Comparison of ENCODE assay signal across 10 cellular contexts in the genomic region with DNA sequence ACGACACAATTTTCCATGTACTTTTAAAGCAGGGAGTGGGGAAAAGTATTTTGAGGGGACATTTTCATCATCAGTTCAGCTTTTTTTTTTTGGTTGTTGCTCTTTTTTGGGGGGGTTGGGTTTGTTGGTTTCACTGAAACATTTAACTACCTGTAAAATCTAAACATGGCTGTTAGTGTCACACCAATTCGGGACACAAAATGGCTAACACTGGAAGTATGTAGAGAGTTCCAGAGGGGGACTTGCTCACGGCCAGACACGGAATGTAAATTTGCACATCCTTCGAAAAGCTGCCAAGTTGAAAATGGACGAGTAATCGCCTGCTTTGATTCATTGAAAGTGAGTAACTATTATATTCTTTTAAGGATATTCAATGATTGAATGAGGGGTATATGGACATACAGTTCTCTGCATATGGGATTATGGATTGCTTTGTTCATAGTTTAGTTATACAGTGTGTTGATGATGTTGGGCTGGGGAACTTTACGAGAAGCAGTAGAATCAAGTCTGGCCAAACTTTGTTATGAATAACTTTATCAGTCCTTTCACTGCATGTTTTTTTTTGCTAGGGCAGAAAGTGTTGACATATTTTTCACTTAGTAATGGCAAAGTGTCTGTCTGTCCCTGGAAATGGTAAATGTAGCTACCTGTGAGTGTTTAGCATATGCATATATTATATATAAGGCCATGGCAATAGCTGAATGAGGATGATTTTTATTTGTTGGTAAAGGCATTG. TPM values are rescaled to one million over a fixed set of nuclear protein-coding genes. Genes with fewer than 3 reads are reported as not detected.
A peak's percentile ranks its signal among the peaks of the same experiment; 100 is the strongest.
DNase-seq lines count a peak whose midpoint lies in the region; ATAC-seq and TF ChIP-seq lines count a peak whose summit lies in the region.
"Had no signal": no experiment of that assay in that cellular context is flagged by ENCODE, and none has a peak within 500 bp of the region (broad histone marks: within the 10 kb centered on the region; RNA-seq: fewer than 3 reads in every experiment).

No MANE protein-coding gene starts in this region.

- TF ChIP-seq CTCF in IMR-90 (conservative IDR thresholded peaks at IDR 0.05; ENCODE audit: low read depth, low read length) (no peak), MCF 10A (IDR thresholded peaks at IDR 0.05; ENCODE audit: unreplicated experiment) (no peak), neutrophil (IDR thresholded peaks at IDR 0.05) (no peak)

- no peak overlapping the region for H2BK15ac ChIP-seq in IMR-90 (ENCODE audit: low read depth, low read length)

- no peak overlapping the region for H2AK5ac ChIP-seq in IMR-90 (ENCODE audit: low read depth, low read length)

- H3K9me3 ChIP-seq in CD4-positive, CD25-positive, alpha-beta regulatory T cell (ENCODE audit: control insufficient read depth in 2 of 2, low read length in 2 of 2) = no peaks in the 10 kb centered on the region
- H3K9me3 ChIP-seq in IMR-90 (ENCODE audit: control insufficient read depth, insufficient read depth, low read length) (no peaks in the 10 kb centered on the region), neutrophil (no peaks in the 10 kb centered on the region)
- H3K9me3 ChIP-seq: SJCRH30 had no signal

- no peak for TF ChIP-seq RAD21 in IMR-90 (IDR thresholded peaks at IDR 0.05; ENCODE audit: low read length)

- H3K56ac ChIP-seq in IMR-90 (ENCODE audit: extremely low read depth, insufficient read depth, low read length) = no peak overlapping the region

- no peak overlapping the region for H2AFZ ChIP-seq in IMR-90 (replicated peaks; ENCODE audit: low read length, poor library complexity)

- H3K18ac ChIP-seq in IMR-90 (ENCODE audit: low read depth, low read length) = peak overlapping the region; percentile 37; the same call in 1 of the 2 replicates

- in situ Hi-C loops in IMR-90 (cut with MboI; ENCODE audit: low sequenced_read_pairs) = no loop called here

- H2AK9ac ChIP-seq in IMR-90 (replicated peaks; ENCODE audit: low read depth, low read length, poor library complexity) = no peak overlapping the region

- no TSS peak for BruUV-seq in IMR-90 (replicated peaks; lab: Mats Ljungman, UMichigan)
- no TSS peak for BruUV-seq in MCF 10A (replicated peaks; lab: Mats Ljungman, UMichigan)

- no peak overlapping the region for H4K91ac ChIP-seq in IMR-90 (ENCODE audit: insufficient read depth, low read depth, low read length)

- H3K36me3 Mint-ChIP-seq in CD4-positive, CD25-positive, alpha-beta regulatory T cell = peaks cover 33% of the 10 kb centered on the region
- H3K36me3 Mint-ChIP-seq in MCF 10A (ENCODE audit: insufficient read depth, unreplicated experiment) = peaks cover 35% of the 10 kb centered on the region

- CTCF ChIA-PET in IMR-90 (lab: Yijun Ruan, JAX) (no interaction called here), MCF 10A (lab: Yijun Ruan, JAX) (interaction anchor here (0.6 to 0.9 kb wide), 3 partner anchors 8 to 991 kb away, joined by 3 to 5 read pairs (median 4); no protein-coding TSS in a partner anchor)

- H3K27ac Mint-ChIP-seq in CD4-positive, CD25-positive, alpha-beta regulatory T cell = peak overlapping the region; percentile 74 to 95 (median 93)
- H3K27ac Mint-ChIP-seq in MCF 10A (ENCODE audit: low read depth, unreplicated experiment) = peak overlapping the region; percentile 86

- H3K36me3 ChIP-seq in CD4-positive, CD25-positive, alpha-beta regulatory T cell (ENCODE audit: control insufficient read depth, insufficient read depth, low read length) = peaks cover 29% of the 10 kb centered on the region
- H3K36me3 ChIP-seq in IMR-90 (ENCODE audit: control insufficient read depth, insufficient read depth, low read length) (peaks cover 3% of the 10 kb centered on the region), neutrophil (peaks cover 4% of the 10 kb centered on the region), H7 (replicated peaks; ENCODE audit: control insufficient read depth, insufficient read depth, low read length) (no peaks in the 10 kb centered on the region)
- H3K36me3 ChIP-seq: SJCRH30 had no signal

- peaks cover 54 to 94% (median 77%) of the 10 kb centered on the region in 4 donors for H3K4me1 Mint-ChIP-seq in CD4-positive, CD25-positive, alpha-beta regulatory T cell
- peaks cover 33% of the 10 kb centered on the region for H3K4me1 Mint-ChIP-seq in MCF 10A (ENCODE audit: insufficient read depth, unreplicated experiment)

- POLR2A ChIA-PET in IMR-90 (lab: Charles Lee; ENCODE audit: unreplicated experiment) (no interaction called here), MCF 10A (lab: Yijun Ruan, JAX) (interaction anchor here (0.6 to 9.1 kb wide), 19 partner anchors 9 to 998 kb away, joined by 3 to 156 read pairs (median 4); partner anchors contain the start of gene MBNL1)

- H3K9me3 Mint-ChIP-seq in CD4-positive, CD25-positive, alpha-beta regulatory T cell = no peaks in the 10 kb centered on the region
- H3K9me3 Mint-ChIP-seq in MCF 10A (ENCODE audit: unreplicated experiment) = no peaks in the 10 kb centered on the region

- H2BK20ac ChIP-seq in IMR-90 (ENCODE audit: low read depth, low read length) = no peak overlapping the region

- H3K27me3 ChIP-seq in CD4-positive, CD25-positive, alpha-beta regulatory T cell (ENCODE audit: control insufficient read depth, insufficient read depth, low read length) = no peaks in the 10 kb centered on the region
- H3K27me3 ChIP-seq in IMR-90 (ENCODE audit: control insufficient read depth, insufficient read depth, low read length) (no peaks in the 10 kb centered on the region), neutrophil (no peaks in the 10 kb centered on the region), H7 (ENCODE audit: control insufficient read depth, insufficient read depth, low read length) (no peaks in the 10 kb centered on the region)
- H3K27me3 ChIP-seq: SJCRH30 had no signal

- H3K4me2 ChIP-seq in IMR-90 (ENCODE audit: low read depth, low read length) = peak overlapping the region; percentile 98

- 0 out of 2 replicates have a peak overlapping the region, but pooled peaks have one; percentile 16 for H2BK120ac ChIP-seq in IMR-90 (ENCODE audit: low read depth, low read length)

- H3K4me3 ChIP-seq in CD4-positive, CD25-positive, alpha-beta regulatory T cell (ENCODE audit: low read depth, low read length) = peak overlapping the region; percentile 75
- peak overlapping the region; percentile 17; the same call in 1 of the 2 replicates for H3K4me3 ChIP-seq in IMR-90 (ENCODE audit: insufficient read depth, low read depth, low read length)
- no peak overlapping the region for H3K4me3 ChIP-seq in neutrophil (ENCODE audit: low read depth in 1 of 2, low read length in 1 of 2)
- no peak overlapping the region for H3K4me3 ChIP-seq in H7 (ENCODE audit: insufficient read depth, low read depth, low read length)

- peaks cover 51% of the 10 kb centered on the region for H4K20me1 ChIP-seq in IMR-90 (ENCODE audit: insufficient read depth, low read length)

- ATAC-seq in CD4-positive, CD25-positive, alpha-beta regulatory T cell (ENCODE audit: low read depth in 2 of 2) = no peak
- ATAC-seq in IMR-90 (ENCODE audit: low read depth) (no peak), HG03469 (IDR thresholded peaks at IDR 0.05; ENCODE audit: unreplicated experiment) (no peak), GM21528 (IDR thresholded peaks at IDR 0.05; ENCODE audit: low FRiP score, unreplicated experiment) (no peak)

- peak overlapping the region in 1 of 2 experiments; percentile 6; a peak in 1 of 4 replicates for H4K8ac ChIP-seq in IMR-90 (ENCODE audit: low read depth in 2 of 2, low read length in 2 of 2)

- H3K27me3 Mint-ChIP-seq in CD4-positive, CD25-positive, alpha-beta regulatory T cell = no peaks in the 10 kb centered on the region
- no peaks in the 10 kb centered on the region for H3K27me3 Mint-ChIP-seq in MCF 10A (ENCODE audit: insufficient read depth, unreplicated experiment)

- H4K5ac ChIP-seq in IMR-90 (ENCODE audit: low read depth, low read length) = no peak overlapping the region

- dilution Hi-C loops in IMR-90 (cut with HindIII; ENCODE audit: low sequenced_read_pairs, unreplicated experiment) = no loop called here

- no peak for TF ChIP-seq POLR2A in IMR-90 (IDR thresholded peaks at IDR 0.05; ENCODE audit: low read depth, low read length)

- peak overlapping the region; percentile 80 for H2BK5ac ChIP-seq in IMR-90 (ENCODE audit: low read depth, low read length, poor library complexity, severe bottlenecking)

- H3K27ac ChIP-seq in CD4-positive, CD25-positive, alpha-beta regulatory T cell (ENCODE audit: insufficient read depth, low read length, poor library complexity, severe bottlenecking) = peak overlapping the region; percentile 83
- H3K27ac ChIP-seq in IMR-90 (ENCODE audit: insufficient read depth, low read length) = peak overlapping the region; percentile 75; the same call in 1 of the 2 replicates
- H3K27ac ChIP-seq in neutrophil = peak overlapping the region; percentile 89
- H3K27ac ChIP-seq: SJCRH30 had no signal

- H3K79me1 ChIP-seq in IMR-90 (ENCODE audit: low read depth in 1 of 2, low read length in 2 of 2) = peaks cover 5 to 54% of the 10 kb centered on the region in 2 experiments; a peak in 2 of 4 replicates

- H3K9me1 ChIP-seq in IMR-90 (ENCODE audit: insufficient read depth, low read length) = peaks cover 12% of the 10 kb centered on the region

- H3K4me1 ChIP-seq in CD4-positive, CD25-positive, alpha-beta regulatory T cell (ENCODE audit: control insufficient read depth, insufficient read depth, low read length, poor library complexity, severe bottlenecking) = peaks cover 93% of the 10 kb centered on the region
- peaks cover 13% of the 10 kb centered on the region for H3K4me1 ChIP-seq in IMR-90 (ENCODE audit: control insufficient read depth, insufficient read depth, low read length)
- peaks cover 46 to 71% of the 10 kb centered on the region in 2 experiments for H3K4me1 ChIP-seq in neutrophil (ENCODE audit: control insufficient read depth in 1 of 2, insufficient read depth in 1 of 2, low read depth in 1 of 2, low read length in 1 of 2)

- 25% methylated on average over 4 of the region's 8 CpGs; no CpG with 5 or more reads in 1 of the 2 experiments for WGBS in IMR-90 (ENCODE audit: extremely low coverage in 2 of 2, insufficient read length in 1 of 2), 2 experiments

- H3K9ac ChIP-seq in IMR-90 (ENCODE audit: low read depth, low read length) = no peak overlapping the region

- H3K23ac ChIP-seq in IMR-90 (ENCODE audit: low read depth, low read length) = peak overlapping the region; percentile 72; the same call in 1 of the 2 replicates

- H3K4ac ChIP-seq in IMR-90 (ENCODE audit: low read depth, low read length) = 0 out of 2 replicates have a peak overlapping the region, but pooled peaks have one; percentile 2

- H3K14ac ChIP-seq in IMR-90 (replicated peaks; ENCODE audit: low read depth, low read length) = no peak overlapping the region

- intact Hi-C loops in IMR-90 (cut with micrococcal nuclease) = loop anchor here (10.0 kb wide), 1 partner anchor 145 kb away; no protein-coding TSS in a partner anchor
- intact Hi-C loops in MCF 10A (cut with micrococcal nuclease) = no loop called here

- no peak for DNase-seq in CD4-positive, CD25-positive, alpha-beta regulatory T cell
- DNase-seq in IMR-90 (no peak), MCF 10A (ENCODE audit: unreplicated experiment) (no peak), H7 (no peak), NCI-H2227 treated with DMSO at 0.1 percent for 48 hours (lab: John Stamatoyannopoulos, UW) (no peak)
- DNase-seq: HCEC 1CT, SJCRH30 had no signal

- peak overlapping the region; percentile 68 to 90 (median 82) for H3K4me3 Mint-ChIP-seq in CD4-positive, CD25-positive, alpha-beta regulatory T cell
- peak overlapping the region; percentile 82 for H3K4me3 Mint-ChIP-seq in MCF 10A (ENCODE audit: unreplicated experiment)

RNA-seq across cellular contexts. Expression of gene MBNL1, which starts 31.5 kb away (rescaled TPM):
- 726 TPM for total RNA-seq in CD4-positive, CD25-positive, alpha-beta regulatory T cell
- 100 to 1,000 TPM; 221 to 262 (median 237) TPM for polyA plus RNA-seq in CD4-positive, CD25-positive, alpha-beta regulatory T cell
- 515 and 664 TPM in 2 replicates for total RNA-seq in IMR-90 (2012; rRNA removed)
- 127 and 129 TPM in 2 replicates for polyA plus RNA-seq in IMR-90 (2012; rRNA removed)
- polyA plus RNA-seq in IMR-90 (2012; cell fraction: cytosol; rRNA removed) = 41.6 and 47.4 TPM in 2 replicates
- polyA plus RNA-seq in IMR-90 (2012; cell fraction: nucleus; rRNA removed; ENCODE audit: low replicate concordance) = 48.0 and 82.1 TPM in 2 replicates
- 114 and 139 TPM in 2 replicates for total RNA-seq in MCF 10A (2022)
- 11.1 and 25.3 TPM in 2 replicates for total RNA-seq in H7 (2014; rRNA removed; shearing (Covaris generic))

Comparison
In these comparisons a context has a peak if more than half of its experiments do, and no peak if none do; other contexts are left out.
1. H3K4me3 ChIP-seq: peak in CD4-positive, CD25-positive, alpha-beta regulatory T cell (single experiment) and IMR-90 (single experiment); none in neutrophil (0 of 2) and H7 (single experiment).
2. Peak in every context shown above with its lines, with median percentiles within 50 percentile points of each other: H3K27ac ChIP-seq.